ENCODE assay signal across 2 cellular contexts in the genomic region with DNA sequence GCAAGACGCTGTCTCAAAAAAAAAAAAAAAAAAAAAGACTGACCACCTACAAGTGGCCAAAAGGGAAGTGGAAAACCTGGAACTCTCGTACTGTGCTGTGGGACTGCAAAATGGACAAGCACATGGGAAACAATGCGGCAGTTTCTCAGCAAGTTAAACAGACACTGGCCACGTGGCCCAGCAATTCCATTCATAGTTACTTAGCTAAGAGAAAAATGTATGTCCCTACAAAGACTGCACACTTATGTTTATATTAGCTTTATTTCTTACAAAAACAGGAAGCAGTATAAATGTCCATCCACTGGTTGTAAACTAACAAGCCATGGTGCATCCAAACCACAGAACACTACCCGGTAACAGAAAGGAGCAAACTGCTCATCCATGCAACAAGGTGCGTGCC.
TF ChIP-seq lines count a peak whose summit lies in the region.

No MANE protein-coding gene starts in this region.

TF ChIP-seq in liver, 16 proteins besides CTCF, POLR2A, EP300 and RAD21:
- TF ChIP-seq ATF3 (IDR thresholded peaks at IDR 0.05) (no peak), MAX (IDR thresholded peaks at IDR 0.05) (peak; percentile 33)

TF ChIP-seq in HepG2, 621 proteins besides CTCF, POLR2A, EP300 and RAD21:
- TF ChIP-seq ZNF792 (CRISPR knock-in tag; IDR thresholded peaks at IDR 0.05): no peak
